Comparison of ENCODE assay signal across 1 cellular context in genomic region chr9:132584616-132585560, GRCh38.
TF ChIP-seq lines count a peak whose summit lies in the region.

No MANE protein-coding gene starts in this region.

TF ChIP-seq in IMR-90, 13 proteins besides CTCF, POLR2A, EP300 and RAD21 (continued from another document):
- no peak for TF ChIP-seq USF2 (IDR thresholded peaks at IDR 0.05; ENCODE audit: low read depth, low read length)
- no peak for TF ChIP-seq MAZ (IDR thresholded peaks at IDR 0.05; ENCODE audit: borderline replicate concordance, low read depth, low read length)
- TF ChIP-seq FOS (IDR thresholded peaks at IDR 0.05; ENCODE audit: low read depth, low read length), result no peak
